In genomic region chr2:144510206-144510991, GRCh38 we compare ENCODE assay signal across 10 cellular contexts. TPM values are rescaled to one million over a fixed set of nuclear protein-coding genes. Genes with fewer than 3 reads are reported as not detected.
DNase-seq lines count a peak whose midpoint lies in the region; ATAC-seq and TF ChIP-seq lines count a peak whose summit lies in the region.
"Had no signal": no experiment of that assay in that cellular context is flagged by ENCODE, and none has a peak within 500 bp of the region (broad histone marks: within the 10 kb centered on the region; RNA-seq: fewer than 3 reads in every experiment).

No MANE protein-coding gene starts in this region.

- 5% methylated on average over 7 to 15 of the region's 15 CpGs for WGBS in endodermal cell (ENCODE audit: insufficient coverage in 1 of 2, insufficient read length in 1 of 2), 2 experiments

- H3K9me3 Mint-ChIP-seq in endodermal cell, result no peaks in the 10 kb centered on the region
- no peaks in the 10 kb centered on the region for H3K9me3 Mint-ChIP-seq in naive B cell
- H3K9me3 Mint-ChIP-seq: activated naive CD8-positive, alpha-beta T cell treated with anti-CD3 and anti-CD28 coated beads, Interleukin-2, amount 10 ng/mL, durations not matched to agents 7 days and 5 days had no signal

- H3K9me3 ChIP-seq in NT2/D1 (ENCODE audit: insufficient read depth, low read length) (no peaks in the 10 kb centered on the region), endodermal cell (ENCODE audit: control insufficient read depth, low read length) (no peaks in the 10 kb centered on the region)

- H3K9ac ChIP-seq in NT2/D1 (ENCODE audit: insufficient read length, low read depth) (peak overlapping the region; percentile 61), endodermal cell (ENCODE audit: extremely low read depth, low read length, poor library complexity, severe bottlenecking) (no peak overlapping the region)

- H3K4me3 Mint-ChIP-seq in endodermal cell (no peak overlapping the region), naive B cell (peak overlapping the region; percentile 36 to 65 (median 46))
- H3K4me3 Mint-ChIP-seq: activated naive CD8-positive, alpha-beta T cell treated with anti-CD3 and anti-CD28 coated beads, Interleukin-2, amount 10 ng/mL, durations not matched to agents 7 days and 5 days had no signal

- H3K36me3 Mint-ChIP-seq in endodermal cell (ENCODE audit: low read depth), result no peaks in the 10 kb centered on the region
- H3K36me3 Mint-ChIP-seq in naive B cell, result peaks cover 20 to 22% of the 10 kb centered on the region in 2 donors
- H3K36me3 Mint-ChIP-seq: activated naive CD8-positive, alpha-beta T cell treated with anti-CD3 and anti-CD28 coated beads, Interleukin-2, amount 10 ng/mL, durations not matched to agents 7 days and 5 days had no signal

- peak; percentile 72 for ATAC-seq in HG02678 (IDR thresholded peaks at IDR 0.05; ENCODE audit: unreplicated experiment)
- ATAC-seq in naive B cell (ENCODE audit: low read depth in 2 of 2), result peak; percentile 74 to 80

- H3K27me3 Mint-ChIP-seq in endodermal cell (ENCODE audit: insufficient read depth) (peaks cover 99% of the 10 kb centered on the region), naive B cell (no peaks in the 10 kb centered on the region)

- no peak for TF ChIP-seq CTCF in endodermal cell (conservative IDR thresholded peaks at IDR 0.05)

- H3K27me3 ChIP-seq in NT2/D1 (ENCODE audit: insufficient read depth, insufficient read length) (peaks cover 34% of the 10 kb centered on the region), endodermal cell (ENCODE audit: control insufficient read depth, insufficient read depth, low read length, poor library complexity, severe bottlenecking) (peaks cover 99% of the 10 kb centered on the region)

- DNase-seq in NOMO-1 treated with DMSO at 0.1 percent for 48 hours (lab: John Stamatoyannopoulos, UW; ENCODE audit: unreplicated experiment) (peak; percentile 47), NOMO-1 treated with dmso at 0.1 percent for 144 hours (lab: John Stamatoyannopoulos, UW; ENCODE audit: unreplicated experiment) (no peak), NT2/D1 (ENCODE audit: low read depth, low spot score) (peak; percentile 92), endodermal cell (peak; percentile 83), naive B cell (no peak), GDM1 (lab: John Stamatoyannopoulos, UW) (no peak), SW480 (ENCODE audit: low spot score) (no peak)
- DNase-seq: activated naive CD8-positive, alpha-beta T cell treated with anti-CD3 and anti-CD28 coated beads, Interleukin-2, amount 10 ng/mL, durations not matched to agents 7 days and 5 days; DND-41 had no signal

- peaks cover 19% of the 10 kb centered on the region for H3K36me3 ChIP-seq in NT2/D1 (ENCODE audit: insufficient read depth, insufficient read length, low read length)
- H3K36me3 ChIP-seq in endodermal cell (ENCODE audit: control insufficient read depth, insufficient read depth, low read length), result no peaks in the 10 kb centered on the region

- peaks cover 7% of the 10 kb centered on the region for H3K4me1 ChIP-seq in NT2/D1 (ENCODE audit: insufficient read depth, insufficient read length)
- H3K4me1 ChIP-seq in endodermal cell (ENCODE audit: control insufficient read depth, insufficient read depth, low read length), result peaks cover 7% of the 10 kb centered on the region

- H3K4me3 ChIP-seq in NT2/D1 (ENCODE audit: insufficient read length, low read depth) (no peak overlapping the region), endodermal cell (ENCODE audit: low read length) (no peak overlapping the region)

- H3K4me1 Mint-ChIP-seq in endodermal cell (peaks cover 28% of the 10 kb centered on the region), naive B cell (peaks cover 76 to 97% (median 89%) of the 10 kb centered on the region in 3 donors)

- H3K27ac Mint-ChIP-seq in endodermal cell (no peak overlapping the region), naive B cell (peak overlapping the region in 5 of 6 donors; percentile 79 to 95 (median 88))
- H3K27ac Mint-ChIP-seq: activated naive CD8-positive, alpha-beta T cell treated with anti-CD3 and anti-CD28 coated beads, Interleukin-2, amount 10 ng/mL, durations not matched to agents 7 days and 5 days had no signal

- H3K27ac ChIP-seq in endodermal cell (ENCODE audit: low read depth, low read length), result peak overlapping the region; percentile 79

RNA-seq across cellular contexts. Expression of gene ZEB2, which starts 9.5 kb away (rescaled TPM):
- total RNA-seq in endodermal cell, result under 1 TPM; 0.29 to 0.31 TPM
- polyA plus RNA-seq in endodermal cell (2013, experiment 1 of 2), result 68.2 TPM
- 65.4 TPM for polyA plus RNA-seq in endodermal cell (2013, experiment 2 of 2)
- polyA plus RNA-seq in naive B cell (ENCODE audit: low read depth in 6 of 6), result 10 to 100 TPM; 62.2 to 96.5 (median 73.1) TPM

Comparison
In these comparisons a context has a peak if more than half of its experiments do, and no peak if none do; other contexts are left out.
1. DNase-seq: peak in NOMO-1 treated with DMSO at 0.1 percent for 48 hours (single experiment), NT2/D1 (single experiment) and endodermal cell (single experiment); none in NOMO-1 treated with dmso at 0.1 percent for 144 hours (single experiment), naive B cell (single experiment), GDM1 (single experiment) and SW480 (single experiment).